ENCODE assay signal across 1 cellular context in the genomic region with DNA sequence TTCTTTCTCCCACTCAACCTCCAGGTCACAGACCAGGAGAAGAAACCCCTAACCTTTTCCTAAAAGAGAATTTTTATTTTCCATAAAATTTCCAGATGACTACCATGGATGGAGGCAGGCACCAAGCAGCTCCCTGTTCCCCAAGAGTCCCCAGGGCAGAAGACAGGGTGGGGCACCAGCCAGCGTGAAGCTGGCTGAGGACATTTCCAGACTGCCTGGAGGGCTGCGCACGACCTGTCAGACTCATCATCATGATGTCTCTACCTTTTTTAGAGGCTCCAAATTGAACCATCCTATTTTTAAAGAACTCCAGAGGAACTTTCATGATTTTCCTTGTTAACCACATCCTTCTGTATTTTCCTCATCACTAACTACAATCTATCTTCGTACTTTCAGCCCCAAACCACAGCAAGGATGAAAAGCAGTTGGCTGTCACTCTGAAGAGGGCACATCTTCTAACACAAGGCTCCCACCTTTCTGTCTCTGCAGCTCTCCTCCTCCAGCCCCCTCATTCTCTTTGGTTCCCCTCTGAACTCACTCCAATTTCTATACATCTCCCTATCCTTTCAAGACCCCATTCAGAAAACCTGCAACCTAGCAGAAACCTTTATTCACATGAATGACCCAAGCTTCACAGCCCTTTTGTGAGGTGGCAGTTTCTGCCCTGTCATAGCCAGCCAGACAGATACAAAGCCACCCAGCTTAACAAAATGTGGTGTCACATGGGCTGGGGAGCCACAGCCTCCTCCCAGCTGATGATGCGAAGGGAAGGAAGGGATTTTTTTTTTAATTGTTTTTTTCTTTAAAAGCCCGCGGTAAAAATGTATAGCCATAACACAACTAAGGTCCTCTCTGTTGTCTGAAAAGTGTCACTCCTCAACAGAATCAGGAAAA.
TF ChIP-seq lines count a peak whose summit lies in the region.

No MANE protein-coding gene starts in this region.

TF ChIP-seq in WTC11, 78 proteins besides CTCF, POLR2A, EP300 and RAD21 (continued from another document):
- TF ChIP-seq, protein P1, sequence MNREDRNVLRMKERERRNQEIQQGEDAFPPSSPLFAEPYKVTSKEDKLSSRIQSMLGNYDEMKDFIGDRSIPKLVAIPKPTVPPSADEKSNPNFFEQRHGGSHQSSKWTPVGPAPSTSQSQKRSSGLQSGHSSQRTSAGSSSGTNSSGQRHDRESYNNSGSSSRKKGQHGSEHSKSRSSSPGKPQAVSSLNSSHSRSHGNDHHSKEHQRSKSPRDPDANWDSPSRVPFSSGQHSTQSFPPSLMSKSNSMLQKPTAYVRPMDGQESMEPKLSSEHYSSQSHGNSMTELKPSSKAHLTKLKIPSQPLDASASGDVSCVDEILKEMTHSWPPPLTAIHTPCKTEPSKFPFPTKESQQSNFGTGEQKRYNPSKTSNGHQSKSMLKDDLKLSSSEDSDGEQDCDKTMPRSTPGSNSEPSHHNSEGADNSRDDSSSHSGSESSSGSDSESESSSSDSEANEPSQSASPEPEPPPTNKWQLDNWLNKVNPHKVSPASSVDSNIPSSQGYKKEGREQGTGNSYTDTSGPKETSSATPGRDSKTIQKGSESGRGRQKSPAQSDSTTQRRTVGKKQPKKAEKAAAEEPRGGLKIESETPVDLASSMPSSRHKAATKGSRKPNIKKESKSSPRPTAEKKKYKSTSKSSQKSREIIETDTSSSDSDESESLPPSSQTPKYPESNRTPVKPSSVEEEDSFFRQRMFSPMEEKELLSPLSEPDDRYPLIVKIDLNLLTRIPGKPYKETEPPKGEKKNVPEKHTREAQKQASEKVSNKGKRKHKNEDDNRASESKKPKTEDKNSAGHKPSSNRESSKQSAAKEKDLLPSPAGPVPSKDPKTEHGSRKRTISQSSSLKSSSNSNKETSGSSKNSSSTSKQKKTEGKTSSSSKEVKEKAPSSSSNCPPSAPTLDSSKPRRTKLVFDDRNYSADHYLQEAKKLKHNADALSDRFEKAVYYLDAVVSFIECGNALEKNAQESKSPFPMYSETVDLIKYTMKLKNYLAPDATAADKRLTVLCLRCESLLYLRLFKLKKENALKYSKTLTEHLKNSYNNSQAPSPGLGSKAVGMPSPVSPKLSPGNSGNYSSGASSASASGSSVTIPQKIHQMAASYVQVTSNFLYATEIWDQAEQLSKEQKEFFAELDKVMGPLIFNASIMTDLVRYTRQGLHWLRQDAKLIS (CRISPR knock-in tag; IDR thresholded peaks at IDR 0.05; ENCODE audit: borderline replicate concordance): no peak
- TF ChIP-seq ELF4 (CRISPR knock-in tag; IDR thresholded peaks at IDR 0.05; ENCODE audit: low read depth) (no peak), HMGA2 (CRISPR knock-in tag; IDR thresholded peaks at IDR 0.05) (no peak), ATF1 (CRISPR knock-in tag; IDR thresholded peaks at IDR 0.05) (no peak), CREB1 (CRISPR knock-in tag; IDR thresholded peaks at IDR 0.05) (no peak), RELA (CRISPR knock-in tag; IDR thresholded peaks at IDR 0.05; ENCODE audit: borderline replicate concordance) (no peak)
- TF ChIP-seq, protein P2, sequence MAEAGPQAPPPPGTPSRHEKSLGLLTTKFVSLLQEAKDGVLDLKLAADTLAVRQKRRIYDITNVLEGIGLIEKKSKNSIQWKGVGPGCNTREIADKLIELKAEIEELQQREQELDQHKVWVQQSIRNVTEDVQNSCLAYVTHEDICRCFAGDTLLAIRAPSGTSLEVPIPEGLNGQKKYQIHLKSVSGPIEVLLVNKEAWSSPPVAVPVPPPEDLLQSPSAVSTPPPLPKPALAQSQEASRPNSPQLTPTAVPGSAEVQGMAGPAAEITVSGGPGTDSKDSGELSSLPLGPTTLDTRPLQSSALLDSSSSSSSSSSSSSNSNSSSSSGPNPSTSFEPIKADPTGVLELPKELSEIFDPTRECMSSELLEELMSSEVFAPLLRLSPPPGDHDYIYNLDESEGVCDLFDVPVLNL (CRISPR knock-in tag; IDR thresholded peaks at IDR 0.05; ENCODE audit: borderline replicate concordance, low read depth): no peak
